In genomic region chr3:25033407-25034029, GRCh38 we compare ENCODE assay signal across 8 cellular contexts.
A peak's percentile ranks its signal among the peaks of the same experiment; 100 is the strongest.
DNase-seq lines count a peak whose midpoint lies in the region; ATAC-seq, FAIRE-seq and TF ChIP-seq lines count a peak whose summit lies in the region.

No MANE protein-coding gene starts in this region.

- H3K27ac Mint-ChIP-seq in astrocyte (ENCODE audit: unreplicated experiment) (no peak overlapping the region), immature natural killer cell (no peak overlapping the region), type B pancreatic cell (no peak overlapping the region)

- H3K4me3 Mint-ChIP-seq in astrocyte (ENCODE audit: unreplicated experiment), result no peak overlapping the region
- H3K4me3 Mint-ChIP-seq in immature natural killer cell, result no peak overlapping the region
- no peak overlapping the region for H3K4me3 Mint-ChIP-seq in type B pancreatic cell

- no peaks in the 10 kb centered on the region for H3K36me3 Mint-ChIP-seq in astrocyte (ENCODE audit: low read depth, unreplicated experiment)
- H3K36me3 Mint-ChIP-seq in immature natural killer cell, result no peaks in the 10 kb centered on the region
- H3K36me3 Mint-ChIP-seq in type B pancreatic cell, result no peaks in the 10 kb centered on the region

- H3K9me3 Mint-ChIP-seq in astrocyte (ENCODE audit: unreplicated experiment) (no peaks in the 10 kb centered on the region), immature natural killer cell (no peaks in the 10 kb centered on the region), type B pancreatic cell (no peaks in the 10 kb centered on the region)

- no peak overlapping the region for H3K27ac ChIP-seq in astrocyte (ENCODE audit: low read depth, low read length)

- ATAC-seq in GM18498 (IDR thresholded peaks at IDR 0.05; ENCODE audit: unreplicated experiment) (peak; percentile 81), HG02885 (IDR thresholded peaks at IDR 0.05; ENCODE audit: poor library complexity, unreplicated experiment) (peak; percentile 92)

- H3K4me1 Mint-ChIP-seq in astrocyte (ENCODE audit: low read depth, unreplicated experiment), result no peaks in the 10 kb centered on the region
- no peaks in the 10 kb centered on the region for H3K4me1 Mint-ChIP-seq in immature natural killer cell
- peaks cover 38% of the 10 kb centered on the region for H3K4me1 Mint-ChIP-seq in type B pancreatic cell (ENCODE audit: unreplicated experiment)

- H3K27me3 Mint-ChIP-seq in astrocyte (ENCODE audit: low read depth, unreplicated experiment), result no peaks in the 10 kb centered on the region
- peaks cover 1 to 2% (median 2%) of the 10 kb centered on the region in 3 donors for H3K27me3 Mint-ChIP-seq in immature natural killer cell (ENCODE audit: low read depth in 3 of 3)
- peaks cover 3% of the 10 kb centered on the region for H3K27me3 Mint-ChIP-seq in type B pancreatic cell

- H2AFZ ChIP-seq in astrocyte (ENCODE audit: low read depth, low read length), result no peak overlapping the region

- TF ChIP-seq CTCF in astrocyte (IDR thresholded peaks at IDR 0.05; ENCODE audit: insufficient read depth, low read depth, low read length) (peak; percentile 43), type B pancreatic cell (conservative IDR thresholded peaks at IDR 0.05) (peak; percentile 78)

- no peak overlapping the region for H3K4me2 ChIP-seq in astrocyte (ENCODE audit: low read length)

- H3K4me3 ChIP-seq in astrocyte (ENCODE audit: insufficient read depth, low read depth, low read length), result no peak overlapping the region

- H3K9ac ChIP-seq in astrocyte (ENCODE audit: low read length), result no peak overlapping the region

- no peaks in the 10 kb centered on the region for H3K79me2 ChIP-seq in astrocyte (ENCODE audit: insufficient read depth, low read length)

- FAIRE-seq in astrocyte (lab: Jason Lieb, UNC), result no peak

- no peaks in the 10 kb centered on the region for H3K27me3 ChIP-seq in astrocyte (ENCODE audit: insufficient read depth, low read length)

- no peaks in the 10 kb centered on the region for H4K20me1 ChIP-seq in astrocyte (ENCODE audit: insufficient read depth, low read length)

- DNase-seq in Ammon's horn (ENCODE audit: low spot score) (peak; percentile 79), NCI-H1930 (lab: John Stamatoyannopoulos, UW) (peak; percentile 20 to 38), astrocyte (ENCODE audit: low read depth) (no peak), immature natural killer cell (peak in 2 of 3 donors; percentile 14 to 19), type B pancreatic cell (ENCODE audit: extremely low spot score, unreplicated experiment) (no peak), NCI-H226 (no peak)

- no peaks in the 10 kb centered on the region for H3K9me3 ChIP-seq in astrocyte (ENCODE audit: insufficient read depth, low read depth, low read length)

- no peaks in the 10 kb centered on the region for H3K36me3 ChIP-seq in astrocyte (ENCODE audit: insufficient read depth, low read length)

- H3K4me1 ChIP-seq in astrocyte (ENCODE audit: insufficient read depth, low read length), result peaks cover 21% of the 10 kb centered on the region

Comparison
In these comparisons a context has a peak if more than half of its experiments do, and no peak if none do; other contexts are left out.
1. DNase-seq: peak in Ammon's horn (single experiment), NCI-H1930 (2 of 2) and immature natural killer cell (2 of 3); none in astrocyte (single experiment), type B pancreatic cell (single experiment) and NCI-H226 (single experiment).